In the genomic region with DNA sequence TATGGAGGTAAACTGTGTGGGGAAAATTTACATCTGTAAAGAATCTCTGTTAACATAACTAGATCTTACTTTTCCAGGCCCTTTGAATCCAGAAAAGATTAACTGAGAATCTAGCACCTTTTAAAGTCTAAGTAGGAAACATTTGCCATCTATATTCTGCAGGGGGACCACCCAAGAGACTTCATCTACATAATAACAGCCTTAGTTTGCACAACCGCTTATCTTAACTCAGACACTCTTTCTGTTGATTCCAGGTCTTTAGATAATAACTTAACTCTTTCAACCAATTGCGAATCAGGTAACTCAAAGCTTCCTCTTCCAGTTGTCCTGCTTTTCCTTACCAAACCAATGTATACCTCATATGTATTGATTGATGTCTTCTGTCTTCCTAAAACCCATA, we compare ENCODE assay signal across 23 cellular contexts. TPM values are rescaled to one million over a fixed set of nuclear protein-coding genes. Genes with fewer than 3 reads are reported as not detected.
"Had no signal": no experiment of that assay in that cellular context is flagged by ENCODE, and none has a peak within 500 bp of the region (broad histone marks: within the 10 kb centered on the region; RNA-seq: fewer than 3 reads in every experiment).

No MANE protein-coding gene starts in this region.

- H3K27me3 ChIP-seq: neutrophil, pancreas, right lobe of liver, stomach, thyroid gland, vagina had no signal

- H3K4me3 ChIP-seq: lung, pancreas, right lobe of liver, stomach, thyroid gland, vagina had no signal

- H3K27ac ChIP-seq: neutrophil, pancreas, right lobe of liver, stomach, thyroid gland, vagina had no signal

- DNase-seq: cortex of kidney; effector memory CD8-positive, alpha-beta T cell; hypothalamus; kidney; midbrain; naive thymus-derived CD8-positive, alpha-beta T cell; pancreas; right lobe of liver; small intestine; stimulated activated CD4-positive, alpha-beta T cell treated with anti-CD3 and anti-CD28 coated beads, Interleukin-15, amount 100 ng/mL, for 24 hours; stimulated activated CD4-positive, alpha-beta T cell treated with anti-CD3 and anti-CD28 coated beads, Interleukin-2, amount 100 ng/mL, for 48 hours; stimulated activated naive CD4-positive, alpha-beta T cell treated with Interleukin-2 at 50 U/mL for 16 hours; stomach; thyroid gland had no signal

- H3K9me3 ChIP-seq: neutrophil, pancreas, right lobe of liver, stomach, thyroid gland, vagina had no signal

- H3K36me3 ChIP-seq: neutrophil, pancreas, right lobe of liver, stomach, thyroid gland, vagina had no signal

- H3K4me1 ChIP-seq: pancreas, right lobe of liver, stomach, thyroid gland, vagina had no signal

- H3K4me3 Mint-ChIP-seq: effector memory CD8-positive, alpha-beta T cell; memory B cell; naive thymus-derived CD8-positive, alpha-beta T cell; stimulated activated effector memory CD8-positive, alpha-beta T cell treated with anti-CD3 and anti-CD28 coated beads, Interleukin-12 subunit alpha, Interleukin-12 subunit beta, amount 100 ng/mL, for 72 hours had no signal

- H3K36me3 Mint-ChIP-seq: stimulated activated effector memory CD8-positive, alpha-beta T cell treated with anti-CD3 and anti-CD28 coated beads, Interleukin-12 subunit alpha, Interleukin-12 subunit beta, amount 100 ng/mL, for 72 hours had no signal

- H3K9me3 Mint-ChIP-seq: stimulated activated effector memory CD8-positive, alpha-beta T cell treated with anti-CD3 and anti-CD28 coated beads, Interleukin-12 subunit alpha, Interleukin-12 subunit beta, amount 100 ng/mL, for 72 hours had no signal

- H3K4me1 Mint-ChIP-seq: memory B cell; naive thymus-derived CD8-positive, alpha-beta T cell; stimulated activated effector memory CD8-positive, alpha-beta T cell treated with anti-CD3 and anti-CD28 coated beads, Interleukin-12 subunit alpha, Interleukin-12 subunit beta, amount 100 ng/mL, for 72 hours had no signal

- H3K27ac Mint-ChIP-seq: effector memory CD8-positive, alpha-beta T cell; memory B cell; naive thymus-derived CD8-positive, alpha-beta T cell; stimulated activated effector memory CD8-positive, alpha-beta T cell treated with anti-CD3 and anti-CD28 coated beads, Interleukin-12 subunit alpha, Interleukin-12 subunit beta, amount 100 ng/mL, for 72 hours had no signal

RNA-seq across cellular contexts. Expression of a gene that starts 53.4 kb away (rescaled TPM):
- total RNA-seq: dermis microvascular lymphatic vessel endothelial cell; frontal cortex; lung; naive thymus-derived CD8-positive, alpha-beta T cell; thyroid gland; ureter had no signal
- polyA plus RNA-seq: naive thymus-derived CD8-positive, alpha-beta T cell; neural cell had no signal
